In the genomic region with DNA sequence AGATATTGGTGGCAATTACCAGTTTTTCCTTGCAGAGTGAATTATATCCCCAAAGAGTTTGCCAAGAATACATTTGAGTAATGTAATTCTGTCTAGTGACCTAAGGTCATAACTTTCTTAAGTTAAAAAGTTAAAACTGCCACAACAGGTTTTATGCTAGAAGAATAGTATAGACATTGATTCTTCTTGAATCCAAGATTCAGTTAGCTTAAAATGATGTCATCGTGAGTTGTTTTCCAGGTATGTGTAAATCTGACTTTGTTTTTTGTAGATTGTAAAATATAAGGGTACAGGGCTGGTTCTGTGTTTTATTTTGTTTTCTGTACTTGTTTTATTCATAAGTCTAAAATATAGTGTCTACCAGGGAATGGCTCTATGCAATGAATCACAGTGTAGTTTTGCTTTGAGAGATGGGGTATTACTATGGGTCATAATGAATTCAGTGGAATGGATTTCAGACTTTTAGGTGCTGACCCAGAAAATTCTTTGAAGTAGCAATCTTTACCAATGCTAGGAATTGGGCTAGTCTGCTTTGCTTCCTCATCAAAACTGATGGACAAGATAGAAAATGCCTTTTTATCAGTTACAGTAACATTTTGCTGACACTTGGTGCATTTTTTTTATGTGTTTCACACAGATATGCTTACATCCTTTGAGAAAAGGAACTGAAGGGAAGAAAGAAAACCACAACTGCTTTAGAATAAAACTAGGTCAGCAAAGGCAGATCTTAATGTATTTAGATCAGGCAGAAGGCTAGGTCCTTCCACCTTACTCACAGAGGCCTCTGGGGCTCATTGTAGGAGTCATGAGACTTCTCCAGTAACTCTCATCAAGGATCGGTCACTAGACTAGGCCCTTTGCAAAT, we compare ENCODE assay signal across 7 cellular contexts. TPM values are rescaled to one million over a fixed set of nuclear protein-coding genes. Genes with fewer than 3 reads are reported as not detected.
DNase-seq lines count a peak whose midpoint lies in the region; ATAC-seq and TF ChIP-seq lines count a peak whose summit lies in the region.

No MANE protein-coding gene starts in this region.

- TF ChIP-seq CTCF in OCI-LY3 (IDR thresholded peaks at IDR 0.05; ENCODE audit: low read depth, low read length), result no peak; the same call in 1 of the 2 replicates
- no peak for TF ChIP-seq CTCF in left lung (IDR thresholded peaks at IDR 0.05)

- peaks cover 52% of the 10 kb centered on the region for H4K20me1 ChIP-seq in OCI-LY3 (ENCODE audit: insufficient read depth, low read length)

- H3K27me3 ChIP-seq in OCI-LY3 (ENCODE audit: low read depth, low read length), result peaks cover 15% of the 10 kb centered on the region
- no peaks in the 10 kb centered on the region for H3K27me3 ChIP-seq in left lung

- H3K4me3 ChIP-seq in OCI-LY3 (ENCODE audit: low read length) (0 out of 2 replicates have a peak overlapping the region, but pooled peaks have one; percentile 1), left lung (no peak overlapping the region)

- H3K79me2 ChIP-seq in OCI-LY3 (ENCODE audit: low read length), result no peaks in the 10 kb centered on the region; the same call in 1 of the 2 replicates

- no peak overlapping the region for H2AFZ ChIP-seq in OCI-LY3 (ENCODE audit: low read depth, low read length)

- intact Hi-C loops in left lung (cut with DNase I), result no loop called here

- H3K27ac ChIP-seq in OCI-LY3 (ENCODE audit: low read length) (peak overlapping the region; percentile 41), left lung (peak overlapping the region in 1 of 2 donors; percentile 67)

- peaks cover 9% of the 10 kb centered on the region; the same call in 1 of the 2 replicates for H3K9me3 ChIP-seq in OCI-LY3 (ENCODE audit: insufficient read depth, low read length)
- H3K9me3 ChIP-seq in left lung, result peaks cover 0 to 3% of the 10 kb centered on the region in 2 donors

- H3K36me3 ChIP-seq in OCI-LY3 (replicated peaks; ENCODE audit: low read depth, low read length) (peaks cover 3% of the 10 kb centered on the region), left lung (no peaks in the 10 kb centered on the region)

- peak overlapping the region; percentile 60 for H3K4me2 ChIP-seq in OCI-LY3 (ENCODE audit: low read length)

- peak; percentile 30 for ATAC-seq in GM18873 (IDR thresholded peaks at IDR 0.05; ENCODE audit: low FRiP score, unreplicated experiment)
- ATAC-seq in HG02763 (IDR thresholded peaks at IDR 0.05; ENCODE audit: unreplicated experiment), result peak; percentile 28
- ATAC-seq in left lung, result peak; percentile 50

- H3K9ac ChIP-seq in OCI-LY3 (ENCODE audit: low read length), result no peak overlapping the region

- peaks cover 32% of the 10 kb centered on the region for H3K4me1 ChIP-seq in OCI-LY3 (ENCODE audit: low read length)
- peaks cover 0 to 31% of the 10 kb centered on the region in 2 donors for H3K4me1 ChIP-seq in left lung

- DNase-seq in left lung, result no peak
- DNase-seq in HUDEP-2 (lab: John Stamatoyannopoulos, UW; ENCODE audit: unreplicated experiment in 76 of 76), result no peak
- DNase-seq in NCI-H510A (lab: John Stamatoyannopoulos, UW), result no peak
- no peak for DNase-seq in middle frontal gyrus (ENCODE audit: extremely low spot score, low spot score)

RNA-seq across cellular contexts. Expression of gene MGAT5, which starts 20.8 kb away (rescaled TPM):
- 10 to 100 TPM; 50.9 to 57.0 TPM for total RNA-seq in left lung
